Comparison of ENCODE assay signal across 8 cellular contexts in the genomic region with DNA sequence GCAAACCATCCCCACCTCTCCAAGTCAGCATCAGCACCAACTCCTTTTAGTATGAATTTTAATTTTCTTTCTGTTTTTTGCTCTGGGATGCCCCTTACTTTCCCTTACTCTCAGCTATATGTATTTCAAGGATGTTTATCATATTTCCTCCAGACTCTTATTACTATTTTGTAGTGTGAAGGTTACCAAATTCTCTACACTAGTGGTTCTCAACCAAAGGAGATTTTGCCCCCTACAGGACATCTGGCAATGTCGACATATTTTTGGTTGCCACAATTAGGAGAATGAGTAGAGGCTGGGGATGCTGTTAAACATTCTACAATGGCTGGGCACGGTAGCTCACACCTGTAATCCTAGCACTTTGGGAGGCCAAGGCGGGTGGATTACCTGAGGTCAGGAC. TPM values are rescaled to one million over a fixed set of nuclear protein-coding genes. Genes with fewer than 3 reads are reported as not detected.
DNase-seq lines count a peak whose midpoint lies in the region; ATAC-seq and TF ChIP-seq lines count a peak whose summit lies in the region.

No MANE protein-coding gene starts in this region.

- no peak overlapping the region for H3K27ac ChIP-seq in effector memory CD4-positive, alpha-beta T cell (ENCODE audit: insufficient read depth, low read length, poor library complexity, severe bottlenecking)
- no peak overlapping the region for H3K27ac ChIP-seq in colonic mucosa

- H3K9me3 ChIP-seq in effector memory CD4-positive, alpha-beta T cell (ENCODE audit: control insufficient read depth, low read length): no peaks in the 10 kb centered on the region
- H3K9me3 ChIP-seq in colonic mucosa: no peaks in the 10 kb centered on the region

- H3K4me3 ChIP-seq in AG10803 (ENCODE audit: low read length) (no peak overlapping the region), colonic mucosa (no peak overlapping the region)
- H3K4me3 ChIP-seq in effector memory CD4-positive, alpha-beta T cell (ENCODE audit: insufficient read depth, low read depth, low read length, poor library complexity, severe bottlenecking): no peak overlapping the region

- ATAC-seq in HG02973 (IDR thresholded peaks at IDR 0.05; ENCODE audit: unreplicated experiment): no peak

- POLR2A ChIA-PET in GM10248 (lab: Yijun Ruan, JAX): no interaction called here

- no peaks in the 10 kb centered on the region for H3K36me3 ChIP-seq in effector memory CD4-positive, alpha-beta T cell (ENCODE audit: control insufficient read depth, insufficient read depth, low read length)
- no peaks in the 10 kb centered on the region for H3K36me3 ChIP-seq in colonic mucosa

- TF ChIP-seq CTCF in AG10803 (conservative IDR thresholded peaks at IDR 0.05; ENCODE audit: low read length) (peak; percentile 68), GM10248 (IDR thresholded peaks at IDR 0.05; ENCODE audit: control extremely low read depth, extremely low read depth, low read depth, missing control alignments) (peak; percentile 53), colonic mucosa (IDR thresholded peaks at IDR 0.05) (no peak)

- H3K9ac ChIP-seq in colonic mucosa (ENCODE audit: low read depth in 2 of 2, low read length in 2 of 2): no peak overlapping the region

- no peaks in the 10 kb centered on the region for H3K27me3 ChIP-seq in effector memory CD4-positive, alpha-beta T cell (replicated peaks; ENCODE audit: control insufficient read depth, insufficient read depth, low read length, poor library complexity, severe bottlenecking)
- H3K27me3 ChIP-seq in colonic mucosa: no peaks in the 10 kb centered on the region

- DNase-seq in AG10803 (ENCODE audit: low read depth) (peak; percentile 49), GM10248 (ENCODE audit: extremely low spot score) (peak; percentile 41), NCI-H460 (ENCODE audit: extremely low read depth, low read depth) (peak; percentile 26), dedifferentiated amniotic fluid mesenchymal stem cell (ENCODE audit: extremely low spot score) (peak; percentile 31), midbrain (lab: John Stamatoyannopoulos, UW) (peak; percentile 5), colonic mucosa (no peak)
- DNase-seq in effector memory CD4-positive, alpha-beta T cell: no peak

- CTCF ChIA-PET in GM10248 (lab: Yijun Ruan, JAX): interaction anchor here (1.2 to 2.6 kb wide), 4 partner anchors 11 to 23 kb away, joined by 3 to 10 read pairs (median 4); no protein-coding TSS in a partner anchor

- H3K4me1 ChIP-seq in effector memory CD4-positive, alpha-beta T cell (ENCODE audit: control insufficient read depth, insufficient read depth, low read length, poor library complexity, severe bottlenecking): no peaks in the 10 kb centered on the region
- H3K4me1 ChIP-seq in colonic mucosa: no peaks in the 10 kb centered on the region

- intact Hi-C loops in colonic mucosa (cut with DNase I): no loop called here

RNA-seq across cellular contexts. Expression of gene SOS2, which starts 29.1 kb away (rescaled TPM):
- total RNA-seq in NCI-H460 (2014; rRNA removed; shearing (Covaris generic)): 24.2 and 26.7 TPM in 2 replicates
- 9.7 and 9.9 TPM in 2 replicates for polyA plus RNA-seq in NCI-H460 (2014; cell fraction: nucleus; rRNA removed)
- 10 to 100 TPM; 20.3 to 43.7 TPM for total RNA-seq in colonic mucosa

RNA-seq across cellular contexts. Expression of gene L2HGDH, which starts 51.5 kb away (rescaled TPM):
- total RNA-seq in NCI-H460 (2014; rRNA removed; shearing (Covaris generic)): 10.6 and 12.3 TPM in 2 replicates
- polyA plus RNA-seq in NCI-H460 (2014; cell fraction: nucleus; rRNA removed): 7.9 and 11.6 TPM in 2 replicates
- 10 to 100 TPM; 11.4 to 12.3 TPM for total RNA-seq in colonic mucosa

RNA-seq across cellular contexts. Expression of gene DMAC2L, which starts 51.6 kb away (rescaled TPM):
- total RNA-seq in NCI-H460 (2014; rRNA removed; shearing (Covaris generic)): 12.1 and 13.4 TPM in 2 replicates
- polyA plus RNA-seq in NCI-H460 (2014; cell fraction: nucleus; rRNA removed): 10.5 and 21.0 TPM in 2 replicates
- 10 to 100 TPM; 15.2 to 20.9 TPM for total RNA-seq in colonic mucosa

Comparison
In these comparisons a context has a peak if more than half of its experiments do, and no peak if none do; other contexts are left out.
1. DNase-seq: peak in AG10803 (single experiment), GM10248 (single experiment), NCI-H460 (single experiment), dedifferentiated amniotic fluid mesenchymal stem cell (single experiment) and midbrain (single experiment); none in effector memory CD4-positive, alpha-beta T cell (0 of 3) and colonic mucosa (single experiment).